In the genomic region with DNA sequence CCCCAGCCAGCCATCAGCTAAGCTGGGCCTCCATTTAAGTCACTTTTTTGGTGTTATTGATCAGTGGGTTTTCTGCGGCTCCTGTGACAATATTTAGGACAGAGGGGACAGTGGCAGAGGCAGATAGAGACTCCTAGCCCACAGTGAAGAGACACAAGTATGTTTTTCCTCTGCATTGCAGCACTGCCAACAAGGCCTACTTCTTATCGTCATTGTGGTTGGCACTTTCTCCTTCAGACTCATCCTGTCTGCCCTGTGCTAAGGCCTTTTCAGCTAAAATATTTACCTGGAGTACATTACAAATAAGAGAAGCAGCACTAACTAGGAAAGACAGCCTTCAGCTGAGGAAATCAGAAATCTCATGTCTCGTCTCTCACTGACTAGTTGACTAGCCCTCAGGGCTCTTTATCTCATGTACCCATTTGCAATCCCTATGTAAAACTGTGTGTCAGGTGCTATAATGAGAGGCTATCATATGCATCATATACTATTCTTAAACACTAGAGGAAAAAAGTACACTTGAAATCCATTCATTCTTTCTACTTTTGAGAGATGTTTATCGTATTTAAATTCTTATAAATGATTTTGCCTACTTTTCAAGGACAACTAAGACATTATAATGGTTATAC, we compare ENCODE assay signal across 31 cellular contexts.
DNase-seq lines count a peak whose midpoint lies in the region; ATAC-seq and TF ChIP-seq lines count a peak whose summit lies in the region.
"Had no signal": no experiment of that assay in that cellular context is flagged by ENCODE, and none has a peak within 500 bp of the region (broad histone marks: within the 10 kb centered on the region; RNA-seq: fewer than 3 reads in every experiment).

No MANE protein-coding gene starts in this region.

- H3K4me1 ChIP-seq in left ventricle myocardium inferior (peaks cover 62% of the 10 kb centered on the region), left lung (peaks cover 0 to 2% of the 10 kb centered on the region in 2 donors), sigmoid colon (peaks cover 0 to 37% (median 8%) of the 10 kb centered on the region in 4 donors), ovary (ENCODE audit: insufficient read depth) (no peaks in the 10 kb centered on the region)

- intact Hi-C loops in left ventricle myocardium inferior (cut with micrococcal nuclease) (no loop called here), Right ventricle myocardium inferior (cut with DNase I) (no loop called here), left lung (cut with DNase I) (no loop called here), sigmoid colon (cut with DNase I) (no loop called here), ovary (cut with DNase I) (no loop called here)

- no peak for ATAC-seq in Right ventricle myocardium inferior
- no peak for ATAC-seq in left lung
- ATAC-seq: GM23338 had no signal

- H3K27me3 ChIP-seq in left ventricle myocardium inferior (ENCODE audit: low read depth) (no peaks in the 10 kb centered on the region), left lung (no peaks in the 10 kb centered on the region), sigmoid colon (no peaks in the 10 kb centered on the region), ovary (no peaks in the 10 kb centered on the region)

- 91 to 93% methylated on average over 4 of the region's 4 CpGs for WGBS in sigmoid colon, 2 donors
- 89 to 98% (median 89%) methylated on average over 4 of the region's 4 CpGs for WGBS in ovary, 3 donors

- H3K36me3 ChIP-seq in left ventricle myocardium inferior (peaks cover 38% of the 10 kb centered on the region), left lung (peaks cover 0 to 19% of the 10 kb centered on the region in 2 donors), sigmoid colon (peaks cover 0 to 18% (median 0%) of the 10 kb centered on the region in 4 donors), ovary (no peaks in the 10 kb centered on the region)

- no peak for TF ChIP-seq CTCF in left ventricle myocardium inferior (IDR thresholded peaks at IDR 0.05; ENCODE audit: borderline replicate concordance)
- no peak for TF ChIP-seq CTCF in left lung (IDR thresholded peaks at IDR 0.05)
- no peak for TF ChIP-seq CTCF in sigmoid colon (IDR thresholded peaks at IDR 0.05)
- no peak for TF ChIP-seq CTCF in mesothelial cell of epicardium (IDR thresholded peaks at IDR 0.05; ENCODE audit: unreplicated experiment)
- TF ChIP-seq CTCF in ovary (IDR thresholded peaks at IDR 0.05) = no peak

- H3K27ac ChIP-seq in left ventricle myocardium inferior (replicated peaks) (peak overlapping the region; percentile 93), left lung (peak overlapping the region; percentile 74 to 77), sigmoid colon (peak overlapping the region; percentile 76 to 86 (median 83)), ovary (no peak overlapping the region)
- H3K27ac ChIP-seq: HL-60, RWPE1 had no signal

- DNase-seq in left ventricle myocardium inferior = no peak
- DNase-seq in Right ventricle myocardium inferior (ENCODE audit: missing footprints) = no peak
- DNase-seq in left lung = no peak
- no peak for DNase-seq in sigmoid colon
- no peak for DNase-seq in ureter (ENCODE audit: low spot score)
- DNase-seq in mesothelial cell of epicardium (ENCODE audit: low spot score in 2 of 2, unreplicated experiment in 2 of 2) = no peak
- no peak for DNase-seq in ovary
- no peak for DNase-seq in iPS-NIHi7 (ENCODE audit: extremely low spot score)
- DNase-seq: activated CD4-positive, alpha-beta T cell treated with anti-CD3 and anti-CD28 coated beads for 4 hours; activated CD8-positive, alpha-beta memory T cell treated with anti-CD3 and anti-CD28 coated beads for 24 hours; activated effector memory CD4-positive, alpha-beta T cell treated with Interleukin-2 at 50 U/mL for 16 hours; aorta; central memory CD4-positive, alpha-beta T cell; islet precursor cell; Kasumi-1; MV-4-11; NCI-H146; NCI-H2107; NCI-H446; NCI-H82; SK-N-SH; substantia nigra had no signal

- TF ChIP-seq EP300 in sigmoid colon (IDR thresholded peaks at IDR 0.05) = no peak
- no peak for TF ChIP-seq EP300 in ovary (IDR thresholded peaks at IDR 0.05)

- peaks cover 2% of the 10 kb centered on the region for H3K36me3 Mint-ChIP-seq in mesothelial cell of epicardium
- H3K36me3 Mint-ChIP-seq: activated naive CD8-positive, alpha-beta T cell had no signal

- H3K9me3 ChIP-seq in left ventricle myocardium inferior (replicated peaks) (no peaks in the 10 kb centered on the region), left lung (no peaks in the 10 kb centered on the region), sigmoid colon (no peaks in the 10 kb centered on the region), ovary (no peaks in the 10 kb centered on the region)
- H3K9me3 ChIP-seq: SK-N-SH had no signal

- H3K9me3 Mint-ChIP-seq in mesothelial cell of epicardium = no peaks in the 10 kb centered on the region
- H3K9me3 Mint-ChIP-seq: dendritic cell treated with granulocyte-macrophage colony-stimulating factor and Interleukin-4, amounts not matched to agents 40 ng/mL and 50 ng/mL, for 4 days; GM23338; T-helper 1 cell treated with Interleukin-12 subunit alpha and Interleukin-12 subunit beta and Interleukin-4 antibody, amounts not matched to agents 30 μg/mL and 1 μg/mL, for 36 hours had no signal

- no peak overlapping the region for H3K4me3 ChIP-seq in left ventricle myocardium inferior
- H3K4me3 ChIP-seq in left lung = no peak overlapping the region
- no peak overlapping the region for H3K4me3 ChIP-seq in sigmoid colon
- H3K4me3 ChIP-seq in ovary = no peak overlapping the region
- H3K4me3 ChIP-seq: GM23338, lung, smooth muscle cell had no signal

- no peak overlapping the region for H3K4me3 Mint-ChIP-seq in mesothelial cell of epicardium
- H3K4me3 Mint-ChIP-seq: activated naive CD8-positive, alpha-beta T cell; B cell; dendritic cell treated with granulocyte-macrophage colony-stimulating factor and Interleukin-4, amounts not matched to agents 40 ng/mL and 50 ng/mL, for 4 days; GM23338; T-helper 1 cell treated with Interleukin-12 subunit alpha and Interleukin-12 subunit beta and Interleukin-4 antibody, amounts not matched to agents 30 μg/mL and 1 μg/mL, for 36 hours had no signal

- no peaks in the 10 kb centered on the region for H3K27me3 Mint-ChIP-seq in mesothelial cell of epicardium (ENCODE audit: low read depth)
- H3K27me3 Mint-ChIP-seq: activated naive CD8-positive, alpha-beta T cell; B cell; dendritic cell treated with granulocyte-macrophage colony-stimulating factor and Interleukin-4, amounts not matched to agents 40 ng/mL and 50 ng/mL, for 4 days had no signal

- TF ChIP-seq POLR2A in sigmoid colon (IDR thresholded peaks at IDR 0.05) (no peak), ovary (IDR thresholded peaks at IDR 0.05) (no peak)

- H3K4me1 Mint-ChIP-seq in mesothelial cell of epicardium = peaks cover 46% of the 10 kb centered on the region
- H3K4me1 Mint-ChIP-seq: B cell, GM23338 had no signal

- H3K27ac Mint-ChIP-seq in mesothelial cell of epicardium = no peak overlapping the region
- H3K27ac Mint-ChIP-seq: activated naive CD8-positive, alpha-beta T cell; B cell; dendritic cell treated with granulocyte-macrophage colony-stimulating factor and Interleukin-4, amounts not matched to agents 40 ng/mL and 50 ng/mL, for 4 days; GM23338; T-helper 1 cell treated with Interleukin-12 subunit alpha and Interleukin-12 subunit beta and Interleukin-4 antibody, amounts not matched to agents 30 μg/mL and 1 μg/mL, for 36 hours had no signal

Comparison
In these comparisons a context has a peak if more than half of its experiments do, and no peak if none do; other contexts are left out.
1. H3K27ac ChIP-seq: peak in left ventricle myocardium inferior (single experiment), left lung (2 of 2) and sigmoid colon (4 of 4); none in ovary (0 of 2).